8 cellular contexts compared by ENCODE assay signal in genomic region chr17:56679148-56679766, GRCh38.
DNase-seq lines count a peak whose midpoint lies in the region; ATAC-seq and TF ChIP-seq lines count a peak whose summit lies in the region.

No MANE protein-coding gene starts in this region.

- peak overlapping the region; percentile 42 for H3K4me3 ChIP-seq in brain microvascular endothelial cell (ENCODE audit: low read depth, low read length)

- H3K4me1 Mint-ChIP-seq in activated CD8-positive, alpha-beta T cell treated with anti-CD3 and anti-CD28 coated beads for 36 hours (ENCODE audit: low read depth) = peaks cover 22% of the 10 kb centered on the region
- peaks cover 19% of the 10 kb centered on the region for H3K4me1 Mint-ChIP-seq in activated CD8-positive, alpha-beta T cell treated with anti-CD3 and anti-CD28 coated beads, Interleukin-2, amount 10 ng/mL, durations not matched to agents 7 days and 5 days (ENCODE audit: low read depth)
- H3K4me1 Mint-ChIP-seq in immature natural killer cell = peaks cover 31 to 35% of the 10 kb centered on the region in 2 donors

- H3K27ac Mint-ChIP-seq in activated CD8-positive, alpha-beta T cell treated with anti-CD3 and anti-CD28 coated beads for 36 hours = no peak overlapping the region
- H3K27ac Mint-ChIP-seq in activated CD8-positive, alpha-beta T cell treated with anti-CD3 and anti-CD28 coated beads, Interleukin-2, amount 10 ng/mL, durations not matched to agents 7 days and 5 days = no peak overlapping the region
- no peak overlapping the region for H3K27ac Mint-ChIP-seq in immature natural killer cell

- H3K9me3 Mint-ChIP-seq in activated CD8-positive, alpha-beta T cell treated with anti-CD3 and anti-CD28 coated beads for 36 hours = no peaks in the 10 kb centered on the region
- H3K9me3 Mint-ChIP-seq in activated CD8-positive, alpha-beta T cell treated with anti-CD3 and anti-CD28 coated beads, Interleukin-2, amount 10 ng/mL, durations not matched to agents 7 days and 5 days (ENCODE audit: insufficient read depth) = no peaks in the 10 kb centered on the region
- no peaks in the 10 kb centered on the region for H3K9me3 Mint-ChIP-seq in immature natural killer cell

- H3K36me3 Mint-ChIP-seq in activated CD8-positive, alpha-beta T cell treated with anti-CD3 and anti-CD28 coated beads for 36 hours (ENCODE audit: low read depth) = no peaks in the 10 kb centered on the region
- no peaks in the 10 kb centered on the region for H3K36me3 Mint-ChIP-seq in activated CD8-positive, alpha-beta T cell treated with anti-CD3 and anti-CD28 coated beads, Interleukin-2, amount 10 ng/mL, durations not matched to agents 7 days and 5 days (ENCODE audit: low read depth)
- no peaks in the 10 kb centered on the region for H3K36me3 Mint-ChIP-seq in immature natural killer cell

- H3K27ac ChIP-seq in brain microvascular endothelial cell = no peak overlapping the region

- peak; percentile 20 for DNase-seq in activated CD8-positive, alpha-beta T cell treated with anti-CD3 and anti-CD28 coated beads for 36 hours
- no peak for DNase-seq in activated CD8-positive, alpha-beta T cell treated with anti-CD3 and anti-CD28 coated beads, Interleukin-2, amount 10 ng/mL, durations not matched to agents 7 days and 5 days
- DNase-seq in NAMALWA (ENCODE audit: low spot score) (peak; percentile 45), brain microvascular endothelial cell (no peak), immature natural killer cell (peak; percentile 14 to 21 (median 18)), superior temporal gyrus (ENCODE audit: extremely low spot score) (peak; percentile 77), T-helper 9 cell (no peak)
- no peak for DNase-seq in stimulated activated naive CD4-positive, alpha-beta T cell treated with Interleukin-2 at 50 U/mL for 16 hours (lab: John Stamatoyannopoulos, UW)

- intact Hi-C loops in activated CD8-positive, alpha-beta T cell treated with anti-CD3 and anti-CD28 coated beads for 36 hours (cut with micrococcal nuclease) = no loop called here

- peak; percentile 73 for TF ChIP-seq CTCF in activated CD8-positive, alpha-beta T cell treated with anti-CD3 and anti-CD28 coated beads for 36 hours (IDR thresholded peaks at IDR 0.05)
- peak; percentile 76 for TF ChIP-seq CTCF in brain microvascular endothelial cell (IDR thresholded peaks at IDR 0.05; ENCODE audit: low read depth, low read length, missing control alignments)

- H3K27me3 ChIP-seq in brain microvascular endothelial cell (replicated peaks) = peaks cover 51% of the 10 kb centered on the region

- CTCF ChIA-PET in activated CD8-positive, alpha-beta T cell treated with anti-CD3 and anti-CD28 coated beads for 36 hours (lab: Charles Lee) = interaction anchor here (0.8 to 3.9 kb wide), 9 partner anchors 12 to 97 kb away, joined by 3 to 23 read pairs (median 3); partner anchors contain the start of gene NOG
- CTCF ChIA-PET in activated CD8-positive, alpha-beta T cell treated with anti-CD3 and anti-CD28 coated beads, Interleukin-2, amount 10 ng/mL, durations not matched to agents 7 days and 5 days (lab: Charles Lee) = interaction anchor here (6.0 kb wide), 1 partner anchor 38 kb away, joined by 54 read pairs; no protein-coding TSS in a partner anchor

- peak; percentile 24 for ATAC-seq in activated CD8-positive, alpha-beta T cell treated with anti-CD3 and anti-CD28 coated beads for 36 hours
- ATAC-seq in activated CD8-positive, alpha-beta T cell treated with anti-CD3 and anti-CD28 coated beads, Interleukin-2, amount 10 ng/mL, durations not matched to agents 7 days and 5 days = no peak

- H3K27me3 Mint-ChIP-seq in activated CD8-positive, alpha-beta T cell treated with anti-CD3 and anti-CD28 coated beads for 36 hours = peaks cover 38% of the 10 kb centered on the region
- peaks cover 55% of the 10 kb centered on the region for H3K27me3 Mint-ChIP-seq in activated CD8-positive, alpha-beta T cell treated with anti-CD3 and anti-CD28 coated beads, Interleukin-2, amount 10 ng/mL, durations not matched to agents 7 days and 5 days (ENCODE audit: low read depth)
- H3K27me3 Mint-ChIP-seq in immature natural killer cell (ENCODE audit: low read depth in 3 of 3) = peaks cover 29 to 51% (median 41%) of the 10 kb centered on the region in 3 donors

- peak overlapping the region; percentile 56 for H3K4me3 Mint-ChIP-seq in activated CD8-positive, alpha-beta T cell treated with anti-CD3 and anti-CD28 coated beads for 36 hours
- no peak overlapping the region for H3K4me3 Mint-ChIP-seq in activated CD8-positive, alpha-beta T cell treated with anti-CD3 and anti-CD28 coated beads, Interleukin-2, amount 10 ng/mL, durations not matched to agents 7 days and 5 days
- peak overlapping the region in 4 of 5 donors; percentile 38 to 67 (median 48) for H3K4me3 Mint-ChIP-seq in immature natural killer cell

- POLR2A ChIA-PET in activated CD8-positive, alpha-beta T cell treated with anti-CD3 and anti-CD28 coated beads for 36 hours (lab: Charles Lee) = no interaction called here
- POLR2A ChIA-PET in activated CD8-positive, alpha-beta T cell treated with anti-CD3 and anti-CD28 coated beads, Interleukin-2, amount 10 ng/mL, durations not matched to agents 7 days and 5 days (lab: Charles Lee) = no interaction called here

- no peaks in the 10 kb centered on the region for H3K36me3 ChIP-seq in brain microvascular endothelial cell (replicated peaks)

- in situ Hi-C loops in brain microvascular endothelial cell (cut with HindIII; ENCODE audit: low pct_ligation_motif_present, low sequenced_read_pairs) = no loop called here

Comparison
In these comparisons a context has a peak if more than half of its experiments do, and no peak if none do; other contexts are left out.
1. DNase-seq: peak in activated CD8-positive, alpha-beta T cell treated with anti-CD3 and anti-CD28 coated beads for 36 hours (single experiment), NAMALWA (single experiment), immature natural killer cell (3 of 3) and superior temporal gyrus (single experiment); none in activated CD8-positive, alpha-beta T cell treated with anti-CD3 and anti-CD28 coated beads, Interleukin-2, amount 10 ng/mL, durations not matched to agents 7 days and 5 days (single experiment), brain microvascular endothelial cell (single experiment), T-helper 9 cell (single experiment) and stimulated activated naive CD4-positive, alpha-beta T cell treated with Interleukin-2 at 50 U/mL for 16 hours (single experiment).